ENCODE assay signal across 20 cellular contexts in the genomic region with DNA sequence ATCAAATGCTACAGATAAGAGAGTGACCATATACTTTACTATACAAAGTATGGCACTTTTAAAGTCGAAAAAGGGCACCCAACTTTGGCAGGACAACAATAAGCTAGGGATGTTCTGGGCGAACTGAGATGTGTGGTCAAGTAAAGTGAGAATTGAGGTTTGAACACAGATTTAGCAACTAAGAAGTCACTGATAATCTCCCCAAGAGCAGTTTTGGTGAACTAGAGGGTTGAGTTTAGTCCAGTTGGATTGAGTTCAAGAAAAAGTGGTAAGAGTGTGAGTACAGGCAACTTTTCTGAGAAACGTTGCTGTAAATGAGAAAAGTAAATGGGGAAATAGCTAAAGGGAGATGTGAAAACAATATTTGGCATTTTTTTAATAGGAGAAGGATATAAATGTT.
"Had no signal": no experiment of that assay in that cellular context is flagged by ENCODE, and none has a peak within 500 bp of the region (broad histone marks: within the 10 kb centered on the region; RNA-seq: fewer than 3 reads in every experiment).

No MANE protein-coding gene starts in this region.

- H3K27ac ChIP-seq: SJCRH30 had no signal

- H3K4me3 ChIP-seq: SJCRH30 had no signal

- ATAC-seq: HepG2, Panc1, PC-3, Right ventricle myocardium inferior, SK-N-SH treated with all-trans-retinoic acid at 6 μM for 48 hours had no signal

- DNase-seq: IMR-90; Kasumi-1; KG1; NCI-H1092 treated with DMSO at 0.1 percent for 48 hours; NCI-H1436; NCI-H2081 treated with DMSO at 0.1 percent for 48 hours; NCI-H2171; NCI-H226; NCI-H446; NCI-H510A; NCI-H524 treated with DMSO at 0.1 percent for 48 hours; NCI-H774; NK-92 treated with Interleukin-12 subunit alpha and Interleukin-12 subunit beta, amount 100 ng/mL, for 24 hours; PC-3; SHP77 treated with DMSO at 0.1 percent for 48 hours; SJCRH30 had no signal

- H3K9me3 ChIP-seq: SJCRH30 had no signal

- H3K36me3 ChIP-seq: SJCRH30 had no signal
